36 cellular contexts compared by ENCODE assay signal in the genomic region with DNA sequence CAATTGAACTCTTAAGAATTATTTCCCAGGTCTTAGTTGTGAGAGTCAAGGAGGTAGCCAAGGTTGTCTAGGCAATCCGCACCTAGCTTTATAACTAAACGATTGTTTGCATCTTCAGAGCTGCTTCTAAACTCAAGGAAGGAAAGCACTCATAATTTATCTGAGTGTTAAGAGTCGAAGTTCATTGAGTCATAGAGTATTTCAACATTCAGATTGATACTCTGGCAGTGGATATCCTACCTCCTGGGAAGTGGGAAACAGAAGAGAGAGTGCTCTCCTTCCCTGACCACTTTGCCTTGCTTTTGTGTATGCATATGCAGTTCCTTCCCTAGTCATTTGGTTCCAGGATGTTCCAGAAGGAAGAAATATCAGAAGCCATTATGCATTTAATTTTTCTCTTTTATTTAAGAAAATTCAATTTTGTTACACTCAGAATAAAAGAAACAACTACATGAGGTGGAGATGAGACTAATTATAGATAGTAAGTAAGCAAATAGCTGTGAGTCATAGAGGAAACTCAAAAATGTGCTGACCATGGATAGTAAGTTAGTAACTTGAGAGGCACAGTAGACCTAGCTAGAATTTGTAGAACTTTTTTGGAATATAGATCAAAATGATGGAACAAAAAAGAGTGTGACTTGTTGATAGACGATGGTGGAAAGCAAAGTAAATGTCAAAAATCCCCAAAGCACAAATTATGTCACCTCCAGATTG. TPM values are rescaled to one million over a fixed set of nuclear protein-coding genes. Genes with fewer than 3 reads are reported as not detected.
"Had no signal": no experiment of that assay in that cellular context is flagged by ENCODE, and none has a peak within 500 bp of the region (broad histone marks: within the 10 kb centered on the region; RNA-seq: fewer than 3 reads in every experiment).

No MANE protein-coding gene starts in this region.

- H3K4me3 ChIP-seq: adrenal gland, body of pancreas, cardiac muscle cell had no signal

- DNase-seq: activated B cell treated with CpG ODN at 0.5 μM for 24 hours; activated CD4-positive, alpha-beta memory T cell treated with anti-CD3 and anti-CD28 coated beads for 36 hours; activated CD4-positive, alpha-beta T cell treated with anti-CD3 and anti-CD28 coated beads for 4 hours; activated CD4-positive, alpha-beta T cell treated with anti-CD3 and anti-CD28 coated beads, Interleukin-2, amount 10 ng/mL, durations not matched to agents 24 days and 14 days; activated CD4-positive, alpha-beta T cell treated with anti-CD3 and anti-CD28 coated beads, Interleukin-2, amount 50 U/mL, for 1 hour; activated CD4-positive, alpha-beta T cell treated with anti-CD3 and anti-CD28 coated beads, Interleukin-2, amount 50 U/mL, for 4 hours; activated CD4-positive, CD25-positive, alpha-beta regulatory T cell treated with anti-CD3 and anti-CD28 coated beads, Interleukin-2, amount 50 U/mL, for 72 hours; activated CD8-positive, alpha-beta memory T cell treated with anti-CD3 and anti-CD28 coated beads, Interleukin-2, amount 50 U/mL, for 4 hours; activated CD8-positive, alpha-beta T cell treated with anti-CD3 and anti-CD28 coated beads for 36 hours; activated effector memory CD4-positive, alpha-beta T cell treated with anti-CD3 and anti-CD28 coated beads, Interleukin-2, amount 50 U/mL, for 16 hours; activated gamma-delta T cell treated with Interleukin-2 at 50 U/mL for 16 hours; activated naive CD4-positive, alpha-beta T cell; activated naive CD4-positive, alpha-beta T cell treated with anti-CD3 and anti-CD28 coated beads for 36 hours; activated naive CD4-positive, alpha-beta T cell treated with anti-CD3 and anti-CD28 coated beads, Interleukin-2, amount 50 U/mL, for 16 hours; activated naive CD8-positive, alpha-beta T cell treated with anti-CD3 and anti-CD28 coated beads for 36 hours; activated T-cell treated with anti-CD3 and anti-CD28 coated beads for 4 hours; activated T-cell treated with anti-CD3 and anti-CD28 coated beads, Interleukin-2, amount 50 U/mL, for 1 hour; activated T-cell treated with anti-CD3 and anti-CD28 coated beads, Interleukin-2, amount 50 U/mL, for 4 hours; activated T-cell treated with anti-CD3 and anti-CD28 coated beads, Interleukin-2, amount 50 U/mL, for 72 hours; adrenal gland; amniotic stem cell; aorta; body of pancreas; caudate nucleus; T-helper 1 cell; T-helper 2 cell; T-helper 9 cell had no signal

- H3K4me1 ChIP-seq: adrenal gland, body of pancreas had no signal

- ATAC-seq: activated CD8-positive, alpha-beta T cell treated with anti-CD3 and anti-CD28 coated beads for 36 hours; activated naive CD4-positive, alpha-beta T cell treated with anti-CD3 and anti-CD28 coated beads, Interleukin-2, amount 50 U/mL, for 72 hours; activated T-cell treated with anti-CD3 and anti-CD28 coated beads, Interleukin-2, amount 50 U/mL, for 4 hours; activated T-cell treated with anti-CD3 and anti-CD28 coated beads, Interleukin-2, amount 50 U/mL, for 72 hours; activated T-helper 17 cell treated with anti-CD3 and anti-CD28 coated beads, Interleukin-2, amount 50 U/mL, for 72 hours; body of pancreas had no signal

- H3K9me3 ChIP-seq: adrenal gland, body of pancreas had no signal

- FAIRE-seq: astrocyte, bronchial epithelial cell, TTC549 had no signal

- H3K27ac ChIP-seq: adrenal gland, body of pancreas, cardiac muscle cell, VCaP had no signal

- H3K27me3 ChIP-seq: adrenal gland, body of pancreas, cardiac muscle cell had no signal

- H3K36me3 ChIP-seq: adrenal gland, cardiac muscle cell had no signal

RNA-seq across cellular contexts. Expression of gene FSHR, which starts 35.4 kb away (rescaled TPM):
- total RNA-seq: activated B cell treated with CpG ODN at 0.5 μM for 24 hours; activated CD4-positive, alpha-beta memory T cell treated with anti-CD3 and anti-CD28 coated beads for 36 hours; activated CD4-positive, alpha-beta T cell treated with anti-CD3 and anti-CD28 coated beads, Interleukin-2, amount 10 ng/mL, durations not matched to agents 24 days and 14 days; activated CD8-positive, alpha-beta memory T cell treated with anti-CD3 and anti-CD28 coated beads for 36 hours; activated CD8-positive, alpha-beta T cell treated with anti-CD3 and anti-CD28 coated beads for 36 hours; activated naive CD4-positive, alpha-beta T cell treated with anti-CD3 and anti-CD28 coated beads for 36 hours; activated naive CD4-positive, alpha-beta T cell treated with anti-CD3 and anti-CD28 coated beads, Interleukin-2, amount 50 U/mL, for 72 hours; activated naive CD8-positive, alpha-beta T cell treated with anti-CD3 and anti-CD28 coated beads for 36 hours; activated T-cell treated with anti-CD3 and anti-CD28 coated beads, Interleukin-2, amount 50 U/mL, for 4 hours; activated T-cell treated with anti-CD3 and anti-CD28 coated beads, Interleukin-2, amount 50 U/mL, for 72 hours; activated T-helper 1 cell treated with anti-CD3 and anti-CD28 coated beads, Interleukin-12 subunit alpha, Interleukin-12 subunit beta, Interleukin-2, Interleukin-4 antibody, amounts not matched to agents 30 ng/mL and 10 ng/mL and 1 ng/mL, durations not matched to agents 14 hours and 24 hours and 36 hours; activated T-helper 17 cell treated with anti-CD3 and anti-CD28 coated beads, Interleukin-2, amount 50 U/mL, for 72 hours; aorta; body of pancreas; bronchial epithelial cell had no signal
- polyA plus RNA-seq: adrenal gland, aorta had no signal
